ENCODE assay signal across 8 cellular contexts in genomic region chrX:24271262-24271661, GRCh38.
"Had no signal": no experiment of that assay in that cellular context is flagged by ENCODE, and none has a peak within 500 bp of the region (broad histone marks: within the 10 kb centered on the region; RNA-seq: fewer than 3 reads in every experiment).

No MANE protein-coding gene starts in this region.

- DNase-seq: GM23248, GOT3, H7, H9, HCEC 1CT, HFFc6 had no signal

- H3K27ac ChIP-seq: GM23248 had no signal

- H3K4me1 ChIP-seq: HAP-1 had no signal

- H3K9me3 ChIP-seq: HAP-1 had no signal

- H3K36me3 ChIP-seq: HAP-1 had no signal

- H3K4me3 ChIP-seq: GM23248, GM23338, HAP-1 had no signal
